In genomic region chrX:16604300-16604699, GRCh38 we compare ENCODE assay signal across 16 cellular contexts. TPM values are rescaled to one million over a fixed set of nuclear protein-coding genes. Genes with fewer than 3 reads are reported as not detected.
DNase-seq lines count a peak whose midpoint lies in the region; ATAC-seq and TF ChIP-seq lines count a peak whose summit lies in the region.
"Had no signal": no experiment of that assay in that cellular context is flagged by ENCODE, and none has a peak within 500 bp of the region (broad histone marks: within the 10 kb centered on the region; RNA-seq: fewer than 3 reads in every experiment).

No MANE protein-coding gene starts in this region.

- H3K36me3 Mint-ChIP-seq in activated CD4-positive, alpha-beta T cell treated with anti-CD3 and anti-CD28 coated beads for 36 hours (ENCODE audit: low read depth), result no peaks in the 10 kb centered on the region
- H3K36me3 Mint-ChIP-seq in activated CD4-positive, alpha-beta memory T cell treated with anti-CD3 and anti-CD28 coated beads for 36 hours, result no peaks in the 10 kb centered on the region
- H3K36me3 Mint-ChIP-seq in progenitor cell of endocrine pancreas (ENCODE audit: insufficient read depth), result peaks cover 60% of the 10 kb centered on the region

- H3K4me1 Mint-ChIP-seq in activated CD4-positive, alpha-beta T cell treated with anti-CD3 and anti-CD28 coated beads for 36 hours, result peaks cover 22% of the 10 kb centered on the region
- H3K4me1 Mint-ChIP-seq in activated CD4-positive, alpha-beta memory T cell treated with anti-CD3 and anti-CD28 coated beads for 36 hours (ENCODE audit: low read depth), result peaks cover 28% of the 10 kb centered on the region
- peaks cover 20% of the 10 kb centered on the region for H3K4me1 Mint-ChIP-seq in progenitor cell of endocrine pancreas (ENCODE audit: low read depth)
- H3K4me1 Mint-ChIP-seq: immature natural killer cell had no signal

- ATAC-seq in activated CD4-positive, alpha-beta T cell treated with anti-CD3 and anti-CD28 coated beads for 36 hours, result peak; percentile 21
- ATAC-seq in HG03520 (IDR thresholded peaks at IDR 0.05; ENCODE audit: unreplicated experiment) (no peak), GM18858 (IDR thresholded peaks at IDR 0.05; ENCODE audit: unreplicated experiment) (no peak)

- no peak for DNase-seq in activated CD4-positive, alpha-beta T cell treated with anti-CD3 and anti-CD28 coated beads for 36 hours
- DNase-seq in activated CD4-positive, alpha-beta T cell treated with anti-CD3 and anti-CD28 coated beads for 48 hours, result no peak
- DNase-seq in activated CD4-positive, alpha-beta memory T cell treated with anti-CD3 and anti-CD28 coated beads for 36 hours, result no peak
- DNase-seq in fibroblast of the aortic adventitia (ENCODE audit: low read depth) (peak; percentile 14), progenitor cell of endocrine pancreas (ENCODE audit: low spot score, unreplicated experiment) (no peak), SW480 (ENCODE audit: low spot score) (no peak)
- DNase-seq: 8988T, immature natural killer cell, MV-4-11, NCI-H446 had no signal

- TF ChIP-seq CTCF in fibroblast of the aortic adventitia (IDR thresholded peaks at IDR 0.05; ENCODE audit: insufficient read depth, low read length), result no peak
- TF ChIP-seq CTCF in progenitor cell of endocrine pancreas (IDR thresholded peaks at IDR 0.05; ENCODE audit: unreplicated experiment), result no peak

- H3K4me3 ChIP-seq in fibroblast of the aortic adventitia (ENCODE audit: low read depth, low read length), result no peak overlapping the region
- H3K4me3 ChIP-seq: skin epidermis, tibial nerve had no signal

- intact Hi-C loops in activated CD4-positive, alpha-beta T cell treated with anti-CD3 and anti-CD28 coated beads for 36 hours (cut with DNase I, micrococcal nuclease), result loop anchor here (1.0 to 10.0 kb wide), 3 partner anchors 79 to 159 kb away; no protein-coding TSS in a partner anchor
- intact Hi-C loops in activated CD4-positive, alpha-beta memory T cell treated with anti-CD3 and anti-CD28 coated beads for 36 hours (cut with micrococcal nuclease), result loop anchor here (2.0 to 10.0 kb wide), 3 partner anchors 79 to 221 kb away; no protein-coding TSS in a partner anchor

- H3K27ac Mint-ChIP-seq in activated CD4-positive, alpha-beta T cell treated with anti-CD3 and anti-CD28 coated beads for 36 hours, result peak overlapping the region; percentile 76
- H3K27ac Mint-ChIP-seq in activated CD4-positive, alpha-beta memory T cell treated with anti-CD3 and anti-CD28 coated beads for 36 hours, result peak overlapping the region; percentile 84
- peak overlapping the region; percentile 66 for H3K27ac Mint-ChIP-seq in progenitor cell of endocrine pancreas
- H3K27ac Mint-ChIP-seq: immature natural killer cell had no signal

- H3K4me3 Mint-ChIP-seq in activated CD4-positive, alpha-beta T cell treated with anti-CD3 and anti-CD28 coated beads for 36 hours, result no peak overlapping the region
- H3K4me3 Mint-ChIP-seq in activated CD4-positive, alpha-beta memory T cell treated with anti-CD3 and anti-CD28 coated beads for 36 hours, result no peak overlapping the region
- no peak overlapping the region for H3K4me3 Mint-ChIP-seq in progenitor cell of endocrine pancreas (ENCODE audit: low read depth)
- H3K4me3 Mint-ChIP-seq: immature natural killer cell had no signal

- POLR2A ChIA-PET in activated CD4-positive, alpha-beta T cell treated with anti-CD3 and anti-CD28 coated beads for 36 hours (lab: Charles Lee), result no interaction called here
- POLR2A ChIA-PET in activated CD4-positive, alpha-beta memory T cell treated with anti-CD3 and anti-CD28 coated beads for 36 hours (lab: Charles Lee), result no interaction called here

- H3K9me3 Mint-ChIP-seq in activated CD4-positive, alpha-beta T cell treated with anti-CD3 and anti-CD28 coated beads for 36 hours (ENCODE audit: low read depth), result no peaks in the 10 kb centered on the region
- no peaks in the 10 kb centered on the region for H3K9me3 Mint-ChIP-seq in activated CD4-positive, alpha-beta memory T cell treated with anti-CD3 and anti-CD28 coated beads for 36 hours
- H3K9me3 Mint-ChIP-seq in progenitor cell of endocrine pancreas (ENCODE audit: low read depth), result peaks cover 2% of the 10 kb centered on the region
- H3K9me3 Mint-ChIP-seq: immature natural killer cell had no signal

- H3K27me3 Mint-ChIP-seq in activated CD4-positive, alpha-beta T cell treated with anti-CD3 and anti-CD28 coated beads for 36 hours, result no peaks in the 10 kb centered on the region
- H3K27me3 Mint-ChIP-seq in activated CD4-positive, alpha-beta memory T cell treated with anti-CD3 and anti-CD28 coated beads for 36 hours, result no peaks in the 10 kb centered on the region
- no peaks in the 10 kb centered on the region for H3K27me3 Mint-ChIP-seq in progenitor cell of endocrine pancreas

- CTCF ChIA-PET in activated CD4-positive, alpha-beta T cell treated with anti-CD3 and anti-CD28 coated beads for 36 hours (lab: Charles Lee), result no interaction called here
- CTCF ChIA-PET in activated CD4-positive, alpha-beta memory T cell treated with anti-CD3 and anti-CD28 coated beads for 36 hours (lab: Charles Lee), result no interaction called here

RNA-seq across cellular contexts. Expression of gene S100G, which starts 45.7 kb away (rescaled TPM):
- total RNA-seq in activated CD4-positive, alpha-beta T cell treated with anti-CD3 and anti-CD28 coated beads for 36 hours, result not detected
- not detected for total RNA-seq in activated CD4-positive, alpha-beta memory T cell treated with anti-CD3 and anti-CD28 coated beads for 36 hours
- total RNA-seq in fibroblast of the aortic adventitia (ENCODE audit: low replicate concordance) (not detected in 2 replicates), progenitor cell of endocrine pancreas (not detected in 2 replicates)
- total RNA-seq: fibroblast of lung, myocyte, tibial nerve had no signal
